In genomic region chr16:51538707-51539604, GRCh38 we compare ENCODE assay signal across 8 cellular contexts.
DNase-seq lines count a peak whose midpoint lies in the region; ATAC-seq and TF ChIP-seq lines count a peak whose summit lies in the region.
"Had no signal": no experiment of that assay in that cellular context is flagged by ENCODE, and none has a peak within 500 bp of the region (broad histone marks: within the 10 kb centered on the region; RNA-seq: fewer than 3 reads in every experiment).

No MANE protein-coding gene starts in this region.

- H3K4me3 Mint-ChIP-seq in CD4-positive, alpha-beta memory T cell = no peak overlapping the region
- H3K4me3 Mint-ChIP-seq: activated CD4-positive, alpha-beta T cell treated with anti-CD3 and anti-CD28 coated beads, Interleukin-2, amount 10 ng/mL, durations not matched to agents 7 days and 5 days had no signal

- no peaks in the 10 kb centered on the region for H3K27me3 Mint-ChIP-seq in CD4-positive, alpha-beta memory T cell
- H3K27me3 Mint-ChIP-seq: activated CD4-positive, alpha-beta T cell treated with anti-CD3 and anti-CD28 coated beads, Interleukin-2, amount 10 ng/mL, durations not matched to agents 7 days and 5 days had no signal

- no TSS peak for BruUV-seq in PC-3 (replicated peaks; lab: Mats Ljungman, UMichigan)

- TF ChIP-seq POLR2A in erythroblast (IDR thresholded peaks at IDR 0.05; ENCODE audit: low read length) = no peak

- no peaks in the 10 kb centered on the region for H3F3A ChIP-seq in PC-3 (ENCODE audit: low read length, unreplicated experiment)

- no peaks in the 10 kb centered on the region for H4K20me1 ChIP-seq in PC-3 (ENCODE audit: low read length)

- no peak overlapping the region for H3K4me3 ChIP-seq in HFF-Myc (replicated peaks; ENCODE audit: low read depth, low read length)
- H3K4me3 ChIP-seq in PC-3 (ENCODE audit: low read length) = no peak overlapping the region
- peak overlapping the region; percentile 41 for H3K4me3 ChIP-seq in skeletal muscle satellite cell (ENCODE audit: low read length)
- no peak overlapping the region for H3K4me3 ChIP-seq in CD4-positive, alpha-beta memory T cell (ENCODE audit: low read length in 2 of 2)

- H3K36me3 Mint-ChIP-seq in CD4-positive, alpha-beta memory T cell = no peaks in the 10 kb centered on the region

- CTCF ChIA-PET in PC-3 (lab: Charles Lee) = no interaction called here
- CTCF ChIA-PET in CD4-positive, alpha-beta memory T cell (lab: Charles Lee; ENCODE audit: partially characterized antibody) = no interaction called here

- H3K27ac ChIP-seq in PC-3 (ENCODE audit: low read length) = no peak overlapping the region
- H3K27ac ChIP-seq in CD4-positive, alpha-beta memory T cell (ENCODE audit: low read depth, low read length) = no peak overlapping the region

- no peak overlapping the region for H2AFZ ChIP-seq in PC-3 (ENCODE audit: low read length)

- POLR2A ChIA-PET in PC-3 (lab: Charles Lee; ENCODE audit: unreplicated experiment) = no interaction called here
- POLR2A ChIA-PET in CD4-positive, alpha-beta memory T cell (lab: Charles Lee; ENCODE audit: partially characterized antibody) = no interaction called here

- H3K36me3 ChIP-seq in PC-3 (ENCODE audit: low read depth, low read length) = no peaks in the 10 kb centered on the region
- H3K36me3 ChIP-seq in skeletal muscle satellite cell (ENCODE audit: insufficient read depth, low read length) = no peaks in the 10 kb centered on the region
- H3K36me3 ChIP-seq in CD4-positive, alpha-beta memory T cell (ENCODE audit: insufficient read depth, low read length) = no peaks in the 10 kb centered on the region

- no peak for TF ChIP-seq CTCF in HFF-Myc (IDR thresholded peaks at IDR 0.05; ENCODE audit: low read depth, low read length, missing control alignments)
- no peak for TF ChIP-seq CTCF in PC-3 (conservative IDR thresholded peaks at IDR 0.05; ENCODE audit: low read depth, low read length)

- intact Hi-C loops in PC-3 (cut with micrococcal nuclease) = no loop called here
- intact Hi-C loops in CD4-positive, alpha-beta memory T cell (cut with micrococcal nuclease) = no loop called here

- ATAC-seq in PC-3 (no peak), esophagus mucosa (peak; percentile 37)

- DNase-seq in HFF-Myc (ENCODE audit: extremely low read depth, low read depth) (peak; percentile 86), PC-3 (peak; percentile 2), erythroblast (lab: John Stamatoyannopoulos, UW) (no peak)
- DNase-seq in CD4-positive, alpha-beta memory T cell = no peak
- DNase-seq in stimulated activated CD4-positive, alpha-beta T cell treated with anti-CD3 and anti-CD28 coated beads, Interleukin-4, amount 100 ng/mL, for 4 hours = no peak
- DNase-seq: activated CD4-positive, alpha-beta T cell treated with anti-CD3 and anti-CD28 coated beads, Interleukin-2, amount 10 ng/mL, durations not matched to agents 7 days and 5 days had no signal

- H3K9me3 Mint-ChIP-seq in CD4-positive, alpha-beta memory T cell = peaks cover 0 to 32% (median 4%) of the 10 kb centered on the region in 8 donors

- H3K4me2 ChIP-seq in PC-3 (ENCODE audit: low read length) (no peak overlapping the region), skeletal muscle satellite cell (ENCODE audit: low read length) (peak overlapping the region; percentile 80)

- H3K27ac Mint-ChIP-seq in CD4-positive, alpha-beta memory T cell = no peak overlapping the region
- H3K27ac Mint-ChIP-seq: activated CD4-positive, alpha-beta T cell treated with anti-CD3 and anti-CD28 coated beads, Interleukin-2, amount 10 ng/mL, durations not matched to agents 7 days and 5 days had no signal

- no peak overlapping the region for H3K9ac ChIP-seq in PC-3 (ENCODE audit: low read length)
- H3K9ac ChIP-seq in skeletal muscle satellite cell (ENCODE audit: low read depth, low read length) = peak overlapping the region; percentile 54

- H3K4me1 Mint-ChIP-seq in CD4-positive, alpha-beta memory T cell = no peaks in the 10 kb centered on the region
- H3K4me1 Mint-ChIP-seq: activated CD4-positive, alpha-beta T cell treated with anti-CD3 and anti-CD28 coated beads, Interleukin-2, amount 10 ng/mL, durations not matched to agents 7 days and 5 days had no signal

- H3K79me2 ChIP-seq in PC-3 (ENCODE audit: low read length) = no peaks in the 10 kb centered on the region

- no peaks in the 10 kb centered on the region for H3K4me1 ChIP-seq in PC-3 (ENCODE audit: insufficient read depth, low read length)
- peaks cover 27% of the 10 kb centered on the region for H3K4me1 ChIP-seq in skeletal muscle satellite cell (ENCODE audit: control insufficient read depth, insufficient read depth, low read length)
- no peaks in the 10 kb centered on the region for H3K4me1 ChIP-seq in CD4-positive, alpha-beta memory T cell (ENCODE audit: insufficient read depth, low read length)

- H3K9me2 ChIP-seq in PC-3 (replicated peaks; ENCODE audit: low read length) = no peaks in the 10 kb centered on the region

- H3K27me3 ChIP-seq in PC-3 (ENCODE audit: low read length) (no peaks in the 10 kb centered on the region), skeletal muscle satellite cell (ENCODE audit: control insufficient read depth, insufficient read depth, low read length) (no peaks in the 10 kb centered on the region)
- no peaks in the 10 kb centered on the region for H3K27me3 ChIP-seq in CD4-positive, alpha-beta memory T cell (ENCODE audit: insufficient read depth, low read length)

- H3K9me3 ChIP-seq in PC-3 (ENCODE audit: low read length) = no peaks in the 10 kb centered on the region
- no peaks in the 10 kb centered on the region for H3K9me3 ChIP-seq in skeletal muscle satellite cell (replicated peaks; ENCODE audit: low read length)
- no peaks in the 10 kb centered on the region for H3K9me3 ChIP-seq in CD4-positive, alpha-beta memory T cell (ENCODE audit: control insufficient read depth in 1 of 2, low read length in 2 of 2)

Comparison
In these comparisons a context has a peak if more than half of its experiments do, and no peak if none do; other contexts are left out.
1. DNase-seq: peak in HFF-Myc (single experiment) and PC-3 (single experiment); none in CD4-positive, alpha-beta memory T cell (0 of 5), stimulated activated CD4-positive, alpha-beta T cell treated with anti-CD3 and anti-CD28 coated beads, Interleukin-4, amount 100 ng/mL, for 4 hours (0 of 2) and erythroblast (0 of 2).